ENCODE assay signal across 8 cellular contexts in the genomic region with DNA sequence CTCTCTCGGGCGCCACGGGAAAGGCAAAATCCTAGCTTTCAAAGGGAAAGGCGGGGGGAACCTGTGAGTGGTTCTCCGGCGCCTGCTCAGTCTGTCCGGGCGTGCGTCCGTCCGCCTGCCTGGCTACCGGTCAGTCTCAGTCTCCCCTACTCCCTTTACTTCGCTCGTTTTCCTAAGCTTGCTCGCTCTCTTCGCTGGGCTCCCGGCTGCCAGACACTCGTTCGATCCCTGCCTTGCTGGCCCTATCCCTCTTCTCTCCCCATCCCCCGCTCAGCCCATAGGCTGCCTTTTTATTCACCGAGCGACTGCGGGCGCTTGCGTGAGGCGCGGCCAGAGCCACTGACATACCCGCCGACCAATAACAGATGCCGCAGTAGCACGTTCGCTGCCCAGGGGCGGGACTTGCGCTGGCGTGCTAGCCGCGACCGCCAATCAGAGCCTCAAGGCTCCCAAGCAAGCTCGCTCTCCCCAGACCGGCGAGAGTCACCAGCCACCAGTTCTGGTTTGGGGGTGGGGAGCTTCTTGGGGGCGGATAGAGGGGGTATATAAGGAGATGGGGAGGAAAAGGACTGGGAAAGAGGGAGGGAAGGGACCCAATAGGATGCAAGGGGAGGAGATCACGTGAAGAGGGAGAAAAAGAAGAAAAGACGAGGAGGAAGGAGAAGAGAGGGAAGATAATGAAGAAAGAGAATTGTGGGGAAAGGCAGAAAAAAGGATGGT. TPM values are rescaled to one million over a fixed set of nuclear protein-coding genes. Genes with fewer than 3 reads are reported as not detected.
DNase-seq lines count a peak whose midpoint lies in the region; ATAC-seq, FAIRE-seq and TF ChIP-seq lines count a peak whose summit lies in the region.

No MANE protein-coding gene starts in this region.

- peak overlapping the region; percentile 76 for H2AFZ ChIP-seq in keratinocyte (ENCODE audit: control insufficient read depth, low read length)

- ATAC-seq in GM19035 (IDR thresholded peaks at IDR 0.05; ENCODE audit: unreplicated experiment) (peak; percentile 97), HG03342 (IDR thresholded peaks at IDR 0.05; ENCODE audit: unreplicated experiment) (peak; percentile 95)

- H4K20me1 ChIP-seq in keratinocyte (ENCODE audit: control insufficient read depth, extremely low read depth, insufficient read depth, low read length), result no peaks in the 10 kb centered on the region

- dilution Hi-C loops in keratinocyte (cut with MboI; ENCODE audit: extremely low pct_ligation_motif_present, low sequenced_read_pairs), result no loop called here

- peaks cover 14% of the 10 kb centered on the region for H3K4me1 ChIP-seq in keratinocyte (ENCODE audit: control insufficient read depth, extremely low read depth, insufficient read depth, low read length)

- no peaks in the 10 kb centered on the region for H3K9me1 ChIP-seq in keratinocyte (ENCODE audit: control insufficient read depth, extremely low read depth, insufficient read depth, low read length)

- no peaks in the 10 kb centered on the region for H3K36me3 ChIP-seq in keratinocyte (ENCODE audit: control insufficient read depth in 2 of 2, extremely low read depth in 1 of 2, insufficient read depth in 2 of 2, low read length in 2 of 2)

- TF ChIP-seq CTCF in AG10803 (conservative IDR thresholded peaks at IDR 0.05; ENCODE audit: low read length), result no peak
- no peak for TF ChIP-seq CTCF in keratinocyte (optimal IDR thresholded peaks at IDR 0.05 in 1 of 3, IDR thresholded peaks at IDR 0.05 in 1 of 3, conservative IDR thresholded peaks at IDR 0.05 in 1 of 3; ENCODE audit: extremely low read depth in 1 of 3, insufficient read depth in 2 of 3, low read length in 3 of 3)

- peak; percentile 94 for DNase-seq in AG10803 (ENCODE audit: low read depth)
- peak; percentile 92 for DNase-seq in NCI-H446 treated with DMSO at 0.1 percent for 48 hours (lab: John Stamatoyannopoulos, UW)
- DNase-seq in activated CD4-positive, alpha-beta T cell treated with anti-CD3 and anti-CD28 coated beads for 1 hour, result peak; percentile 78
- DNase-seq in cerebellum (ENCODE audit: low spot score), result peak; percentile 88
- DNase-seq in keratinocyte (ENCODE audit: low read depth, low spot score), result peak; percentile 62
- peak; percentile 55 to 78 (median 77) for DNase-seq in stimulated activated CD4-positive, alpha-beta T cell treated with anti-CD3 and anti-CD28 coated beads, Interleukin-12 subunit alpha, Interleukin-12 subunit beta, amount 100 ng/mL, for 48 hours (ENCODE audit: low read depth in 2 of 3, low spot score in 1 of 3)

- FAIRE-seq in keratinocyte (lab: Jason Lieb, UNC), result no peak

- H3K27me3 ChIP-seq in keratinocyte (ENCODE audit: control insufficient read depth, extremely low read depth, insufficient read depth, low read length), result no peaks in the 10 kb centered on the region

- H3K9me3 ChIP-seq in keratinocyte (ENCODE audit: control insufficient read depth, low read depth, low read length), result no peaks in the 10 kb centered on the region

- peak overlapping the region; percentile 50 for H3K4me2 ChIP-seq in keratinocyte (ENCODE audit: control insufficient read depth, extremely low read depth, insufficient read depth, low read depth, low read length)

- H3K79me2 ChIP-seq in keratinocyte (ENCODE audit: control insufficient read depth, insufficient read depth, low read length), result peaks cover 11% of the 10 kb centered on the region

- H3K27ac ChIP-seq in keratinocyte (ENCODE audit: control insufficient read depth, insufficient read depth, low read length), result peak overlapping the region; percentile 81

- H3K9ac ChIP-seq in keratinocyte (ENCODE audit: control insufficient read depth, extremely low read depth, insufficient read depth, low read length), result peak overlapping the region; percentile 88

- H3K4me3 ChIP-seq in AG10803 (ENCODE audit: low read length), result peak overlapping the region; percentile 77
- H3K4me3 ChIP-seq in keratinocyte (ENCODE audit: control insufficient read depth in 2 of 3, extremely low read depth in 1 of 3, insufficient read depth in 2 of 3, low read depth in 1 of 3, low read length in 3 of 3), result peak overlapping the region; percentile 63 to 69 (median 64)

RNA-seq across cellular contexts. Expression of a gene that starts 30.0 kb away (rescaled TPM):
- total RNA-seq in cerebellum, result 55.4 TPM
- 13.8 to 21.2 TPM (median 16.0 TPM) in 3 replicates for polyA plus RNA-seq in keratinocyte
- 20.0 TPM for polyA plus RNA-seq in keratinocyte (2011; ENCODE audit: low read depth)
- polyA plus RNA-seq in keratinocyte (2011; cell fraction: cytosol; rRNA removed), result 13.2 and 13.7 TPM in 2 replicates
- 43.0 and 45.8 TPM in 2 replicates for polyA plus RNA-seq in keratinocyte (2011; cell fraction: nucleus; rRNA removed)
- polyA plus RNA-seq in keratinocyte (2012; ENCODE audit: low replicate concordance), result 12.0 and 13.1 TPM in 2 replicates
- 18.2 to 29.6 TPM (median 24.9 TPM) in 3 replicates for polyA minus RNA-seq in keratinocyte
- polyA minus RNA-seq in keratinocyte (2011; cell fraction: cytosol; rRNA and poly(A)+ RNA removed), result 15.9 TPM
- 14.7 and 29.5 TPM in 2 replicates for polyA minus RNA-seq in keratinocyte (2011; cell fraction: nucleus; rRNA and poly(A)+ RNA removed)

Comparison
In these comparisons a context has a peak if more than half of its experiments do, and no peak if none do; other contexts are left out.
1. Peak in every context shown above with its lines: DNase-seq, ATAC-seq, H3K4me3 ChIP-seq and H3K27ac ChIP-seq.